1 cellular context compared by ENCODE assay signal in the genomic region with DNA sequence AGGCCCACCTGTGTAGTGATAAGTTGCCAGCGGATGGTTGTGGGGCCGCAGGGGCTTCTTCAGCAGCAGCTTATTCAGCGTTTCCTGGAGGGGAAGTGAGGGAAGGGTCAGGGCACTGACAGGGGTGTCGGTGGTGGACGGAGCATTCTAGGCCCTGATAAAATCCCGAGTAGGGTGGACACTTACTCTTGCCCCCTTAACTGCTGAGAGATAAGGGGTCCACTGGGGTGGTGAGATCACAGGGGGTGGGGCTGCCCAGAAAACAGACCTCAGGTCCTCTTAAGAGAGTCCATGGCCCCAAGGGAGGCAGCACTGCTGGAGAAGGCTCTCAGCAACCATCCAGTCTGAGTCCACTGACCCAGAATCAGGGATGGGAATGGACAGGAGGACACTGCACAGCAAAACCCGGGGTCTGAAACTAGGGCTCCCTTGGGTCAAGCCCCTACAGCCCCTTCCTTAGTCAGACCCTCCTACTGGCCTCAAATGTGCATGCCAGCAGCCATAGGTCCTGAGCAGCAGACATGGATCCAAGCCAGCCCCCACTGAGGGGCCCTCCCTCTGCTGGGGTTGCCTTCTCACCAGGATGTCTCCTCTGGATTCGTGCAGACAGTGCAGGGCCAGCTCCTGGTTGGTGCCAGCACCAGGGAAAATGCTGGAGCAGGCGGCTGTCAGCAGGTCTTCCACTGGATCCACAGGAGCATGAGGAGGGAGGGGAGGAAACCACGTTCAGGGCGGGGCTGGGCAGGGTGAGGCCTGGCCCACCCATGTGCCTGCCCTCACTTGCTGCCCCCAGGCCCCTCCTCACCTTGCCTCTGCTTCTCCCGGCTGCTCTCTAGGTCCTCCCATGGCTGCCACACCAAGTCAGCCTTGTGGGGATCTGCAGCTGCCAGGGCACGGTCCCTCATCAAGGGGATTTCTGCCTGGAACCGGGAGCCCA.
TF ChIP-seq lines count a peak whose summit lies in the region.

No MANE protein-coding gene starts in this region.

TF ChIP-seq in liver, 16 proteins besides CTCF, POLR2A, EP300 and RAD21 (continued from another document):
- TF ChIP-seq REST (IDR thresholded peaks at IDR 0.05) (no peak), GABPA (IDR thresholded peaks at IDR 0.05 in 1 of 2, conservative IDR thresholded peaks at IDR 0.05 in 1 of 2) (no peak), FOXA2 (IDR thresholded peaks at IDR 0.05) (no peak)
